In the genomic region with DNA sequence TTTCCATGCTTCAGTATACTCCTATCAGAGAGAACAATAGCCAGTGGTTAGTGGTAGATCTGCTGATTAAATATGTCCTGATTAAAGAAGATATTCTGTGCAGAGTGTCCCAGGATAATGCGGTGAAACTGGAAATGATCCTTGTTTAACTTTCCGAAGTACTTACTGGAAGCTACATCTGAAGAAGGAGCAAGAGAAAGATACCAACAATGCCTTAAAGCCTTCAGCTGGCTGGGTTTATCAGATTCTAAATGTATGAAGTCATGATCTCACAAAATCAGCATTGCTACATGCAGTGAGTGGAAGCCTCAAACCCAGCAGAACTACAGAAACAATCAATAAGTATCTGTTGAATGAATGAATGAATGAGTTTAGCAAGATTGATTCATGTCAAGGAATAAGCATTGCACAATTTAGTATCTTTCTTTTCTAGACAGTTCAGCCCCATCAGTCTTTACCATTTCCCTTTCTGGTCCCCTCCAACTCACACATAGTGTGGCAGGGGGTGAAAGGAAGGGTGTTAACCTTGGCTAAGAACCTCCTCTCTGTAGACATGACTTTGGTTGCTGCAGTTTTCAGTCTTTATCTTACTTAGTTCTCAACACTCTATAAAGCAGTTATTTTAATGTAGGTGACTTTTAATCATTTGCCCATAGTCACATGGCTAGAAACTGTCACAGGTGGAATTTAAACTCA, we compare ENCODE assay signal across 20 cellular contexts. TPM values are rescaled to one million over a fixed set of nuclear protein-coding genes. Genes with fewer than 3 reads are reported as not detected.
DNase-seq lines count a peak whose midpoint lies in the region; ATAC-seq and TF ChIP-seq lines count a peak whose summit lies in the region.
"Had no signal": no experiment of that assay in that cellular context is flagged by ENCODE, and none has a peak within 500 bp of the region (broad histone marks: within the 10 kb centered on the region; RNA-seq: fewer than 3 reads in every experiment).

No MANE protein-coding gene starts in this region.

- no peak for ATAC-seq in HG03460 (IDR thresholded peaks at IDR 0.05; ENCODE audit: unreplicated experiment)
- ATAC-seq: HepG2 had no signal

- no peaks in the 10 kb centered on the region for H3K27me3 ChIP-seq in trophoblast cell (ENCODE audit: insufficient read depth, low read length)
- H3K27me3 ChIP-seq: BLaER1 had no signal

- no peak overlapping the region for H4K91ac ChIP-seq in trophoblast cell (ENCODE audit: low read depth, low read length)

- no peaks in the 10 kb centered on the region for H3K9me3 ChIP-seq in trophoblast cell (ENCODE audit: insufficient read depth, low read depth, low read length)
- H3K9me3 ChIP-seq: BLaER1, Caco-2 had no signal

- WGBS in trophoblast cell (ENCODE audit: extremely low coverage, insufficient coverage, insufficient read length) = no CpG with 5 or more reads among the region's 2 CpGs

- no peak overlapping the region for H3K14ac ChIP-seq in trophoblast cell (ENCODE audit: low read length)

- H3K4me2 ChIP-seq in trophoblast cell (ENCODE audit: low read length) = no peak overlapping the region
- H3K4me2 ChIP-seq: BLaER1 had no signal

- no peak overlapping the region for H3K4me3 Mint-ChIP-seq in mesothelial cell of epicardium
- H3K4me3 Mint-ChIP-seq: CD8-positive, alpha-beta memory T cell; HFFc6 had no signal

- no peaks in the 10 kb centered on the region for H3K36me3 Mint-ChIP-seq in mesothelial cell of epicardium
- H3K36me3 Mint-ChIP-seq: CD8-positive, alpha-beta memory T cell had no signal

- H2AK5ac ChIP-seq in trophoblast cell (ENCODE audit: low read length) = no peak overlapping the region

- no peak overlapping the region for H3K27ac Mint-ChIP-seq in mesothelial cell of epicardium
- H3K27ac Mint-ChIP-seq: CD8-positive, alpha-beta memory T cell; HFFc6 had no signal

- no peak overlapping the region for H3K27ac ChIP-seq in trophoblast cell (ENCODE audit: low read depth, low read length)
- H3K27ac ChIP-seq: 22Rv1, BLaER1 had no signal

- H3K4me3 ChIP-seq in AG10803 (ENCODE audit: low read length) (no peak overlapping the region), foreskin fibroblast (ENCODE audit: low read depth in 1 of 2, low read length in 2 of 2) (no peak overlapping the region), trophoblast cell (ENCODE audit: low read depth, low read length) (no peak overlapping the region)
- H3K4me3 ChIP-seq: BLaER1 had no signal

- peaks cover 14% of the 10 kb centered on the region for H3K9me3 Mint-ChIP-seq in mesothelial cell of epicardium
- H3K9me3 Mint-ChIP-seq: CD8-positive, alpha-beta memory T cell; HFFc6 had no signal

- no peak overlapping the region for H3K23ac ChIP-seq in trophoblast cell (ENCODE audit: low read length)

- no peak overlapping the region for H2BK5ac ChIP-seq in trophoblast cell (ENCODE audit: low read depth, low read length, poor library complexity)

- no peak overlapping the region for H3K18ac ChIP-seq in trophoblast cell (ENCODE audit: low read length)

- no peak overlapping the region for H3K9ac ChIP-seq in trophoblast cell (ENCODE audit: low read length)
- H3K9ac ChIP-seq: BLaER1 had no signal

- peak; percentile 25 for DNase-seq in AG10803 (ENCODE audit: low read depth)
- peak; percentile 44 for DNase-seq in amniotic epithelial cell (ENCODE audit: low read depth)
- DNase-seq in foreskin fibroblast = peak; percentile 32 to 54
- peak; percentile 54 to 78 for DNase-seq in trophoblast cell
- no peak for DNase-seq in mesothelial cell of epicardium (ENCODE audit: low spot score in 2 of 2, unreplicated experiment in 2 of 2)
- no peak for DNase-seq in activated CD4-positive, alpha-beta T cell treated with anti-CD3 and anti-CD28 coated beads, Interleukin-2, amount 50 U/mL, for 1 hour
- DNase-seq in NCI-H526 (lab: John Stamatoyannopoulos, UW) = no peak
- DNase-seq: AML-193; Caco-2; CD8-positive, alpha-beta memory T cell; DND-41; GF-D8; HCEC 1CT; HFFc6 had no signal

- H3K79me2 ChIP-seq in trophoblast cell (ENCODE audit: control insufficient read depth, insufficient read depth, low read length, poor library complexity) = no peaks in the 10 kb centered on the region

- H4K12ac ChIP-seq in trophoblast cell (ENCODE audit: low read depth, low read length) = no peak overlapping the region

- H3K27me3 Mint-ChIP-seq in mesothelial cell of epicardium (ENCODE audit: low read depth) = no peaks in the 10 kb centered on the region
- H3K27me3 Mint-ChIP-seq: CD8-positive, alpha-beta memory T cell had no signal

- peaks cover 4% of the 10 kb centered on the region for H3K4me1 Mint-ChIP-seq in mesothelial cell of epicardium
- H3K4me1 Mint-ChIP-seq: CD8-positive, alpha-beta memory T cell had no signal

- no peak overlapping the region for H2BK120ac ChIP-seq in trophoblast cell (ENCODE audit: insufficient read depth, low read length, poor library complexity)

- no peaks in the 10 kb centered on the region for H3K4me1 ChIP-seq in trophoblast cell (ENCODE audit: control insufficient read depth in 1 of 2, insufficient read depth in 2 of 2, low read length in 2 of 2)
- H3K4me1 ChIP-seq: BLaER1, Caco-2 had no signal

- H3K4ac ChIP-seq in trophoblast cell (ENCODE audit: low read depth, low read length) = no peak overlapping the region

- TF ChIP-seq CTCF in AG10803 (conservative IDR thresholded peaks at IDR 0.05; ENCODE audit: low read length) = no peak
- no peak for TF ChIP-seq CTCF in foreskin fibroblast (IDR thresholded peaks at IDR 0.05; ENCODE audit: low read depth, low read length)
- no peak for TF ChIP-seq CTCF in mesothelial cell of epicardium (IDR thresholded peaks at IDR 0.05; ENCODE audit: unreplicated experiment)

- no peak overlapping the region for H2AFZ ChIP-seq in trophoblast cell (ENCODE audit: insufficient read depth, low read length, poor library complexity)

- H2BK12ac ChIP-seq in trophoblast cell (ENCODE audit: low read length) = no peak overlapping the region

- no peaks in the 10 kb centered on the region for H3K79me1 ChIP-seq in trophoblast cell (ENCODE audit: low read length)

- no peaks in the 10 kb centered on the region for H3K36me3 ChIP-seq in trophoblast cell (ENCODE audit: control insufficient read depth in 1 of 2, insufficient read depth in 2 of 2, low read length in 2 of 2)
- H3K36me3 ChIP-seq: BLaER1 had no signal

- no peak overlapping the region for H4K8ac ChIP-seq in trophoblast cell (ENCODE audit: low read depth, low read length)

RNA-seq across cellular contexts. Expression of a gene that starts 24.7 kb away (rescaled TPM):
- 0.05 TPM in 1 of 2 replicates, not detected in the other for polyA plus RNA-seq in trophoblast cell (2013)
- total RNA-seq in mesothelial cell of epicardium = not detected in 3 replicates
- total RNA-seq: A673; Caco-2; CD8-positive, alpha-beta memory T cell; H4; HepG2; HFFc6 had no signal
- polyA plus RNA-seq: CD8-positive, alpha-beta memory T cell; HepG2 had no signal

Comparison
In these comparisons a context has a peak if more than half of its experiments do, and no peak if none do; other contexts are left out.
1. DNase-seq: peak in AG10803 (single experiment), amniotic epithelial cell (single experiment), foreskin fibroblast (2 of 2) and trophoblast cell (2 of 2); none in mesothelial cell of epicardium (0 of 2), activated CD4-positive, alpha-beta T cell treated with anti-CD3 and anti-CD28 coated beads, Interleukin-2, amount 50 U/mL, for 1 hour (single experiment) and NCI-H526 (0 of 2).